ENCODE assay signal across 6 cellular contexts in genomic region chr17:21776921-21777320, GRCh38.
DNase-seq lines count a peak whose midpoint lies in the region; TF ChIP-seq lines count a peak whose summit lies in the region.
"Not testable (repeated sequence)": the region's sequence is repeated elsewhere in the genome, so short reads cannot be mapped to it uniquely, and the experiment has no call there.

No MANE protein-coding gene starts in this region.

- not testable (repeated sequence) for H4K20me1 ChIP-seq in BLaER1

- DNase-seq in G401 (ENCODE audit: low spot score), result peak; percentile 63
- peak; percentile 0 for DNase-seq in GM13977 (ENCODE audit: low spot score)
- DNase-seq in MV-4-11 (lab: John Stamatoyannopoulos, UW), result peak; percentile 78
- DNase-seq in RPMI8226, result peak; percentile 74
- peak; percentile 53 for DNase-seq in cerebellar cortex (ENCODE audit: low spot score)

- TF ChIP-seq CTCF in GM13977 (IDR thresholded peaks at IDR 0.05; ENCODE audit: extremely low read depth, insufficient read depth, missing control alignments), result not testable (repeated sequence)

- not testable (repeated sequence) for H3K9me3 ChIP-seq in BLaER1

- not testable (repeated sequence) for H3K27me3 ChIP-seq in BLaER1

- H3K36me3 ChIP-seq in BLaER1, result not testable (repeated sequence)

- H3K9ac ChIP-seq in BLaER1, result peak overlapping the region; percentile 41

- H3K4me3 ChIP-seq in BLaER1, result not testable (repeated sequence)

- H3K4me1 ChIP-seq in BLaER1, result peaks cover 59% of the 10 kb centered on the region

- peak overlapping the region; percentile 80 for H3K4me2 ChIP-seq in BLaER1

- H3K27ac ChIP-seq in BLaER1, result peak overlapping the region; percentile 73

- in situ Hi-C loops in G401 (cut with HindIII; ENCODE audit: low sequenced_read_pairs), result not testable (repeated sequence)
- in situ Hi-C loops in GM13977 (cut with MboI; ENCODE audit: low pct_unique_long_range_greater_than_20kb, low sequenced_read_pairs, unreplicated experiment), result loop anchor here (25.0 kb wide), 1 partner anchor 465 kb away; no protein-coding TSS in a partner anchor

Comparison
In these comparisons a context has a peak if more than half of its experiments do, and no peak if none do; other contexts are left out.
1. DNase-seq: peak in every context shown above with its lines; median percentile 78 in MV-4-11; 74 in RPMI8226; 63 in G401; 53 in cerebellar cortex; 0 in GM13977.